In genomic region chr1:8663915-8664331, GRCh38 we compare ENCODE assay signal across 8 cellular contexts.
DNase-seq lines count a peak whose midpoint lies in the region; ATAC-seq and TF ChIP-seq lines count a peak whose summit lies in the region.

No MANE protein-coding gene starts in this region.

- no peak overlapping the region for H3K4me3 Mint-ChIP-seq in activated naive CD4-positive, alpha-beta T cell treated with anti-CD3 and anti-CD28 coated beads, Interleukin-2, amount 10 ng/mL, durations not matched to agents 7 days and 5 days
- H3K4me3 Mint-ChIP-seq in activated T-helper 2 cell treated with anti-CD3 and anti-CD28 coated beads, Interferon-gamma antibody, Interleukin-2, Interleukin-4, amounts not matched to agents 10 μg/mL and 5 μg/mL and 100 μg/mL, durations not matched to agents 14 hours and 24 hours and 36 hours (ENCODE audit: low read depth) = no peak overlapping the region

- CTCF ChIA-PET in activated naive CD4-positive, alpha-beta T cell treated with anti-CD3 and anti-CD28 coated beads, Interleukin-2, amount 10 ng/mL, durations not matched to agents 7 days and 5 days (lab: Charles Lee) = no interaction called here
- CTCF ChIA-PET in PC-3 (lab: Charles Lee) = no interaction called here

- no peaks in the 10 kb centered on the region for H3K9me3 Mint-ChIP-seq in activated naive CD4-positive, alpha-beta T cell treated with anti-CD3 and anti-CD28 coated beads, Interleukin-2, amount 10 ng/mL, durations not matched to agents 7 days and 5 days
- H3K9me3 Mint-ChIP-seq in activated T-helper 2 cell treated with anti-CD3 and anti-CD28 coated beads, Interferon-gamma antibody, Interleukin-2, Interleukin-4, amounts not matched to agents 10 μg/mL and 5 μg/mL and 100 μg/mL, durations not matched to agents 14 hours and 24 hours and 36 hours = no peaks in the 10 kb centered on the region

- peaks cover 88% of the 10 kb centered on the region for H3K79me2 ChIP-seq in PC-3 (ENCODE audit: low read length)

- no TSS peak for BruUV-seq in PC-3 (replicated peaks; lab: Mats Ljungman, UMichigan)

- no peak overlapping the region for H3K27ac Mint-ChIP-seq in activated naive CD4-positive, alpha-beta T cell treated with anti-CD3 and anti-CD28 coated beads, Interleukin-2, amount 10 ng/mL, durations not matched to agents 7 days and 5 days
- no peak overlapping the region for H3K27ac Mint-ChIP-seq in activated T-helper 2 cell treated with anti-CD3 and anti-CD28 coated beads, Interferon-gamma antibody, Interleukin-2, Interleukin-4, amounts not matched to agents 10 μg/mL and 5 μg/mL and 100 μg/mL, durations not matched to agents 14 hours and 24 hours and 36 hours

- peaks cover 4% of the 10 kb centered on the region for H3K36me3 Mint-ChIP-seq in activated naive CD4-positive, alpha-beta T cell treated with anti-CD3 and anti-CD28 coated beads, Interleukin-2, amount 10 ng/mL, durations not matched to agents 7 days and 5 days
- peaks cover 4% of the 10 kb centered on the region for H3K36me3 Mint-ChIP-seq in activated T-helper 2 cell treated with anti-CD3 and anti-CD28 coated beads, Interferon-gamma antibody, Interleukin-2, Interleukin-4, amounts not matched to agents 10 μg/mL and 5 μg/mL and 100 μg/mL, durations not matched to agents 14 hours and 24 hours and 36 hours (ENCODE audit: low read depth)

- DNase-seq in activated naive CD4-positive, alpha-beta T cell treated with anti-CD3 and anti-CD28 coated beads, Interleukin-2, amount 10 ng/mL, durations not matched to agents 7 days and 5 days = peak; percentile 49
- DNase-seq in activated naive CD4-positive, alpha-beta T cell treated with Interleukin-2 at 50 U/mL for 16 hours = no peak
- DNase-seq in PC-3 = no peak
- no peak for DNase-seq in left ventricle myocardium inferior
- DNase-seq in substantia nigra (lab: John Stamatoyannopoulos, UW) = no peak
- DNase-seq in activated T-helper 2 cell treated with anti-CD3 and anti-CD28 coated beads, Interferon-gamma antibody, Interleukin-2, Interleukin-4, amounts not matched to agents 10 μg/mL and 5 μg/mL and 100 μg/mL, durations not matched to agents 14 hours and 24 hours and 36 hours (ENCODE audit: low spot score) = no peak
- DNase-seq in activated effector memory CD4-positive, alpha-beta T cell treated with anti-CD3 and anti-CD28 coated beads, Interleukin-2, amount 50 U/mL, for 16 hours = no peak

- H3F3A ChIP-seq in PC-3 (ENCODE audit: low read length, unreplicated experiment) = peaks cover 17% of the 10 kb centered on the region

- H3K27me3 Mint-ChIP-seq in activated naive CD4-positive, alpha-beta T cell treated with anti-CD3 and anti-CD28 coated beads, Interleukin-2, amount 10 ng/mL, durations not matched to agents 7 days and 5 days = no peaks in the 10 kb centered on the region
- H3K27me3 Mint-ChIP-seq in activated T-helper 2 cell treated with anti-CD3 and anti-CD28 coated beads, Interferon-gamma antibody, Interleukin-2, Interleukin-4, amounts not matched to agents 10 μg/mL and 5 μg/mL and 100 μg/mL, durations not matched to agents 14 hours and 24 hours and 36 hours (ENCODE audit: low read depth) = no peaks in the 10 kb centered on the region

- H3K4me1 ChIP-seq in PC-3 (ENCODE audit: insufficient read depth, low read length) (peaks cover 77% of the 10 kb centered on the region), left ventricle myocardium inferior (peaks cover 97% of the 10 kb centered on the region)

- peaks cover 8% of the 10 kb centered on the region for H3K4me1 Mint-ChIP-seq in activated naive CD4-positive, alpha-beta T cell treated with anti-CD3 and anti-CD28 coated beads, Interleukin-2, amount 10 ng/mL, durations not matched to agents 7 days and 5 days
- H3K4me1 Mint-ChIP-seq in activated T-helper 2 cell treated with anti-CD3 and anti-CD28 coated beads, Interferon-gamma antibody, Interleukin-2, Interleukin-4, amounts not matched to agents 10 μg/mL and 5 μg/mL and 100 μg/mL, durations not matched to agents 14 hours and 24 hours and 36 hours (ENCODE audit: low read depth) = peaks cover 21% of the 10 kb centered on the region

- H3K4me3 ChIP-seq in PC-3 (ENCODE audit: low read length) (no peak overlapping the region), left ventricle myocardium inferior (no peak overlapping the region)

- H2AFZ ChIP-seq in PC-3 (ENCODE audit: low read length) = no peak overlapping the region

- no peaks in the 10 kb centered on the region for H3K36me3 ChIP-seq in PC-3 (ENCODE audit: low read depth, low read length)
- H3K36me3 ChIP-seq in left ventricle myocardium inferior = no peaks in the 10 kb centered on the region

- POLR2A ChIA-PET in PC-3 (lab: Charles Lee; ENCODE audit: unreplicated experiment) = no interaction called here

- TF ChIP-seq CTCF in PC-3 (conservative IDR thresholded peaks at IDR 0.05; ENCODE audit: low read depth, low read length) = no peak
- no peak for TF ChIP-seq CTCF in left ventricle myocardium inferior (IDR thresholded peaks at IDR 0.05; ENCODE audit: borderline replicate concordance)

- intact Hi-C loops in PC-3 (cut with micrococcal nuclease) = loop anchor here (5.0 kb wide), 2 partner anchors 38 to 267 kb away; no protein-coding TSS in a partner anchor
- intact Hi-C loops in left ventricle myocardium inferior (cut with micrococcal nuclease) = no loop called here
- intact Hi-C loops in activated T-helper 2 cell treated with anti-CD3 and anti-CD28 coated beads, Interferon-gamma antibody, Interleukin-2, Interleukin-4, amounts not matched to agents 10 μg/mL and 5 μg/mL and 100 μg/mL, durations not matched to agents 14 hours and 24 hours and 36 hours (cut with micrococcal nuclease) = loop anchor here (2.0 kb wide), 1 partner anchor 15 kb away; no protein-coding TSS in a partner anchor

- peak overlapping the region; percentile 67 for H3K4me2 ChIP-seq in PC-3 (ENCODE audit: low read length)

- peak overlapping the region; percentile 97 for H3K27ac ChIP-seq in PC-3 (ENCODE audit: low read length)
- H3K27ac ChIP-seq in left ventricle myocardium inferior (replicated peaks) = peak overlapping the region; percentile 70
- H3K27ac ChIP-seq in substantia nigra (ENCODE audit: low read depth, low read length, poor library complexity, severe bottlenecking) = peak overlapping the region; percentile 29

- ATAC-seq in PC-3 = no peak
- ATAC-seq in HG03139 (IDR thresholded peaks at IDR 0.05; ENCODE audit: unreplicated experiment) = no peak

- no peaks in the 10 kb centered on the region for H3K27me3 ChIP-seq in PC-3 (ENCODE audit: low read length)
- H3K27me3 ChIP-seq in left ventricle myocardium inferior (ENCODE audit: low read depth) = no peaks in the 10 kb centered on the region

- H3K9ac ChIP-seq in PC-3 (ENCODE audit: low read length) = peak overlapping the region; percentile 73; the same call in 1 of the 2 replicates

- H3K9me2 ChIP-seq in PC-3 (replicated peaks; ENCODE audit: low read length) = no peaks in the 10 kb centered on the region

- H4K20me1 ChIP-seq in PC-3 (ENCODE audit: low read length) = peaks cover 14% of the 10 kb centered on the region; the same call in 1 of the 2 replicates

- H3K9me3 ChIP-seq in PC-3 (ENCODE audit: low read length) (no peaks in the 10 kb centered on the region), left ventricle myocardium inferior (replicated peaks) (no peaks in the 10 kb centered on the region)

Comparison
In these comparisons a context has a peak if more than half of its experiments do, and no peak if none do; other contexts are left out.
1. H3K27ac ChIP-seq: peak in every context shown above with its lines; median percentile 97 in PC-3; 70 in left ventricle myocardium inferior; 29 in substantia nigra.